Comparison of ENCODE assay signal across 8 cellular contexts in the genomic region with DNA sequence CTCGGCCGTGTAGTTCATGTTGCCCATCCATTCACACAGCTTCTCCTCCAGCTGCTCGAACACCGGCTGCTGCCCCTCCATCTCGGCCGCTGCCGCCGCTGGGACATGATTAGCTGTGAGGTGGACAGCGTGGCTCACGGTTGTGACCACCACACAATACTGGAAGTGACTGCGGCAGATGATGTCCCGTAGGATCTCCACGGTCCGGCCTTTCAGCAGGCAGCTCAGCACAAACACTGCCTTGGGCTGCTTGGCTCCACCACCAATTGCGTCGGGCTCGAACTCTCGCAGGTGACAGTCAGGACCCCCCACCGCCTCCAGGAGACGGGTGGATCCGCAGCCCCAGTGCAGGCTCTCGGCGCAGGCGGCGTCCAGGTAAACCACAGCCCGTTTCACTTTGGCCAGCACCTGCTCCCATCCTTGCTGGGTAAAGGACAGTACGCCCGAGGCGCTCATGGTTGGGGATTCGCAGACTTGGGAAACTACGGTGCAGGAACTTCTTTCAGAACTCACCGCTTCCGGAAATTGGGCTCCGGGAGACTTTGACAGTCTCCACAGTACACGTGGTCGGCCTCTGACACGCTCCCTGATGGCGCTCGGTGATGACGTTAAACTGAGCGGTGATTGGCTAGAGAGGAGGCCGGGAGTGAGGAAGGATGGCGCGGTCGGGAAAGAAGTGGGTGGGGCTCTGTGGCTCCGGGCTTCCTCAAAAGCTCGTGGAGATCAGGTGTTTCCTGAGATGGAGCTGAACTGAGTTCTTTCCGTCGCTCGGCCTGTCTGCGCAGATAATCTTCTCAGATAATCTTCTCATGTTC. TPM values are rescaled to one million over a fixed set of nuclear protein-coding genes. Genes with fewer than 3 reads are reported as not detected.
A peak's percentile ranks its signal among the peaks of the same experiment; 100 is the strongest.
DNase-seq lines count a peak whose midpoint lies in the region; ATAC-seq and TF ChIP-seq lines count a peak whose summit lies in the region.

A gene (minus strand): TSS at position 576 of the 815 bp plus-strand sequence.

- H3K4me1 ChIP-seq in rectal smooth muscle tissue (ENCODE audit: control insufficient read depth, insufficient read depth, low read length): no peaks in the 10 kb centered on the region
- H3K4me1 ChIP-seq in aorta (ENCODE audit: control insufficient read depth in 1 of 2, insufficient read depth in 2 of 2, low read length in 2 of 2): no peaks in the 10 kb centered on the region

- no peak for TF ChIP-seq CTCF in astrocyte of the cerebellum (IDR thresholded peaks at IDR 0.05; ENCODE audit: low read depth, low read length, missing control alignments)

- TF ChIP-seq POLR2A in GM18505 (IDR thresholded peaks at IDR 0.05; ENCODE audit: borderline replicate concordance, extremely low read depth, insufficient read depth, insufficient read length): peak; percentile 88

- ATAC-seq in GM18505 (IDR thresholded peaks at IDR 0.05; ENCODE audit: unreplicated experiment) (peak; percentile 96), HG02973 (IDR thresholded peaks at IDR 0.05; ENCODE audit: unreplicated experiment) (peak; percentile 91), aorta (ENCODE audit: low FRiP score) (peak; percentile 100)

- H3K27me3 ChIP-seq in rectal smooth muscle tissue (ENCODE audit: control insufficient read depth, insufficient read depth, low read length): no peaks in the 10 kb centered on the region
- no peaks in the 10 kb centered on the region for H3K27me3 ChIP-seq in aorta (ENCODE audit: control insufficient read depth in 1 of 2, insufficient read depth in 2 of 2, low read length in 1 of 2)

- peak within 1 kb of the TSS; percentile 70 for H3K9ac ChIP-seq in rectal smooth muscle tissue (ENCODE audit: low read length)

- DNase-seq in NCI-H2029 (lab: John Stamatoyannopoulos, UW) (peak; percentile 95), T-helper 22 cell (ENCODE audit: low read depth) (peak; percentile 97), astrocyte of the cerebellum (ENCODE audit: low read depth) (peak; percentile 95), hepatic stellate cell (ENCODE audit: low spot score) (peak; percentile 98), aorta (peak; percentile 98)

- H3K27ac ChIP-seq in rectal smooth muscle tissue (ENCODE audit: low read depth, low read length) (peak within 1 kb of the TSS; percentile 59), aorta (ENCODE audit: low read depth in 1 of 2, low read length in 2 of 2) (no peak within 1 kb of the TSS)

- in situ Hi-C loops in astrocyte of the cerebellum (cut with HindIII; ENCODE audit: low sequenced_read_pairs): no loop called here

- H3K4me3 ChIP-seq in astrocyte of the cerebellum (ENCODE audit: low read depth, low read length): peak within 1 kb of the TSS; percentile 99
- H3K4me3 ChIP-seq in rectal smooth muscle tissue (ENCODE audit: low read length): peak within 1 kb of the TSS; percentile 99
- H3K4me3 ChIP-seq in aorta (ENCODE audit: low read length in 2 of 2): peak within 1 kb of the TSS; percentile 62 to 91

- no peaks in the 10 kb centered on the region for H3K36me3 ChIP-seq in rectal smooth muscle tissue (ENCODE audit: control insufficient read depth, insufficient read depth, low read length)
- H3K36me3 ChIP-seq in aorta (ENCODE audit: control insufficient read depth in 1 of 2, insufficient read depth in 2 of 2, low read length in 1 of 2): peaks cover 0 to 1% of the 10 kb centered on the region in 2 donors

- no peaks in the 10 kb centered on the region for H3K9me3 ChIP-seq in aorta (ENCODE audit: control insufficient read depth, low read length)

- intact Hi-C loops in aorta (cut with DNase I): loop anchor here (5.0 to 10.0 kb wide), 2 partner anchors 168 to 171 kb away; no protein-coding TSS in a partner anchor

- WGBS in aorta, 2 donors: 0% methylated on average over 51 of the region's 51 CpGs

RNA-seq across cellular contexts. Expression of the gene that starts here (rescaled TPM):
- 10 to 100 TPM; 15.3 to 19.2 TPM for total RNA-seq in aorta
- polyA plus RNA-seq in aorta: 1 to 10 TPM; 3.5 to 5.3 TPM
